ENCODE assay signal across 18 cellular contexts in genomic region chr3:154668187-154668586, GRCh38.
"Had no signal": no experiment of that assay in that cellular context is flagged by ENCODE, and none has a peak within 500 bp of the region (broad histone marks: within the 10 kb centered on the region; RNA-seq: fewer than 3 reads in every experiment).

No MANE protein-coding gene starts in this region.

- H3K27ac ChIP-seq: SJSA1, SK-N-MC had no signal

- H3K4me1 ChIP-seq: SJSA1 had no signal

- DNase-seq: Karpas-422, KG1, MM.1S, NCI-H1092 treated with DMSO at 0.1 percent for 48 hours, NCI-H1436 treated with DMSO at 0.1 percent for 48 hours, NCI-H1694 treated with DMSO at 0.1 percent for 48 hours, NCI-H1930, NCI-H2081, NCI-H2107, NCI-H2227 treated with DMSO at 0.1 percent for 48 hours, NCI-H524, NCI-H69, NCI-H774, Right ventricle myocardium superior, RPMI8226, SIG-M5 had no signal

- H3K9me3 ChIP-seq: SJSA1 had no signal

- H3K27me3 ChIP-seq: SJSA1 had no signal

- H3K4me3 ChIP-seq: SJSA1, SK-N-MC had no signal

- H3K36me3 ChIP-seq: SJSA1 had no signal
